Comparison of ENCODE assay signal across 27 cellular contexts in genomic region chr17:13160790-13161189, GRCh38.
"Had no signal": no experiment of that assay in that cellular context is flagged by ENCODE, and none has a peak within 500 bp of the region (broad histone marks: within the 10 kb centered on the region; RNA-seq: fewer than 3 reads in every experiment).

No MANE protein-coding gene starts in this region.

- H3K27ac ChIP-seq: stomach, suprapubic skin, testis, thoracic aorta, thyroid gland, tibial artery, tibial nerve, transverse colon, upper lobe of left lung, upper lobe of right lung, uterus, vagina had no signal

- H3K9me3 Mint-ChIP-seq: stimulated activated effector memory CD8-positive, alpha-beta T cell treated with anti-CD3 and anti-CD28 coated beads, Interleukin-12 subunit alpha, Interleukin-12 subunit beta, amount 100 ng/mL, for 72 hours; stimulated activated memory B cell treated with anti-CD40 and anti-IgM and Interleukin-4, amounts not matched to agents 10 μg/mL and 1 μg/mL and 100 μg/mL, for 72 hours; stimulated activated naive CD8-positive, alpha-beta T cell treated with anti-CD3 and anti-CD28 coated beads, Interleukin-15, amount 100 ng/mL, for 72 hours; stimulated activated naive CD8-positive, alpha-beta T cell treated with anti-CD3 and anti-CD28 coated beads, Interleukin-15, Interleukin-2, amounts not matched to agents 100 ng/mL and 50 ng/mL, for 24 hours had no signal

- H3K27ac Mint-ChIP-seq: stimulated activated effector memory CD8-positive, alpha-beta T cell treated with anti-CD3 and anti-CD28 coated beads, Interleukin-12 subunit alpha, Interleukin-12 subunit beta, amount 100 ng/mL, for 72 hours; stimulated activated memory B cell treated with anti-CD40 and anti-IgM and Interleukin-4, amounts not matched to agents 10 μg/mL and 1 μg/mL and 100 μg/mL, for 72 hours; stimulated activated naive B cell treated with anti-CD40 and anti-IgM and Interleukin-4, amounts not matched to agents 10 μg/mL and 1 μg/mL and 100 μg/mL, for 72 hours; stimulated activated naive CD8-positive, alpha-beta T cell treated with anti-CD3 and anti-CD28 coated beads, Interleukin-15, amount 100 ng/mL, for 72 hours; stimulated activated naive CD8-positive, alpha-beta T cell treated with anti-CD3 and anti-CD28 coated beads, Interleukin-15, Interleukin-2, amounts not matched to agents 100 ng/mL and 50 ng/mL, for 24 hours; type B pancreatic cell had no signal

- H3K36me3 ChIP-seq: stomach, suprapubic skin, thoracic aorta, thyroid gland, tibial artery, tibial nerve, transverse colon, upper lobe of left lung, upper lobe of right lung, uterus, vagina had no signal

- H3K4me1 Mint-ChIP-seq: stimulated activated effector memory CD8-positive, alpha-beta T cell treated with anti-CD3 and anti-CD28 coated beads, Interleukin-12 subunit alpha, Interleukin-12 subunit beta, amount 100 ng/mL, for 72 hours; stimulated activated memory B cell treated with anti-CD40 and anti-IgM and Interleukin-4, amounts not matched to agents 10 μg/mL and 1 μg/mL and 100 μg/mL, for 72 hours; stimulated activated naive B cell treated with anti-CD40 and anti-IgM and Interleukin-4, amounts not matched to agents 10 μg/mL and 1 μg/mL and 100 μg/mL, for 72 hours; stimulated activated naive CD8-positive, alpha-beta T cell treated with anti-CD3 and anti-CD28 coated beads, Interleukin-15, amount 100 ng/mL, for 72 hours had no signal

- H3K27me3 ChIP-seq: stomach, suprapubic skin, testis, thyroid gland, tibial artery, tibial nerve, transverse colon, upper lobe of left lung, upper lobe of right lung, uterus, vagina had no signal

- H3K9me3 ChIP-seq: stomach, suprapubic skin, testis, thoracic aorta, thyroid gland, tibial artery, tibial nerve, transverse colon, upper lobe of left lung, upper lobe of right lung, uterus, vagina had no signal

- DNase-seq: stimulated activated CD4-positive, alpha-beta T cell treated with anti-CD3 and anti-CD28 coated beads, Interleukin-2, amount 100 ng/mL, for 48 hours; stimulated activated CD4-positive, alpha-beta T cell treated with anti-CD3 and anti-CD28 coated beads, Interleukin-4, amount 100 ng/mL, for 1 hour; stimulated activated CD4-positive, alpha-beta T cell treated with anti-CD3 and anti-CD28 coated beads, Interleukin-4, amount 100 ng/mL, for 24 hours; stimulated activated CD4-positive, alpha-beta T cell treated with anti-CD3 and anti-CD28 coated beads, Interleukin-4, amount 100 ng/mL, for 4 hours; stimulated activated CD8-positive, alpha-beta memory T cell treated with anti-CD3 and anti-CD28 coated beads, Interleukin-4, amount 100 ng/mL, for 48 hours; stimulated activated naive B cell treated with anti-CD40 and anti-IgM and Interleukin-4, amounts not matched to agents 10 μg/mL and 1 μg/mL and 100 μg/mL, for 72 hours; stimulated activated naive CD4-positive, alpha-beta T cell; stimulated activated naive CD4-positive, alpha-beta T cell treated with Interleukin-2 at 50 U/mL for 16 hours; stimulated activated naive CD8-positive, alpha-beta T cell treated with anti-CD3 and anti-CD28 coated beads, Interleukin-15, amount 100 ng/mL, for 72 hours; stimulated activated naive CD8-positive, alpha-beta T cell treated with anti-CD3 and anti-CD28 coated beads, Interleukin-15, Interleukin-2, amounts not matched to agents 100 U/mL and 50 U/mL, for 24 hours; stomach; substantia nigra; testis; thyroid gland; tibial artery; transverse colon; upper lobe of left lung; upper lobe of right lung; uterus had no signal

- H3K4me1 ChIP-seq: stomach, suprapubic skin, testis, thyroid gland, tibial artery, tibial nerve, transverse colon, upper lobe of left lung, upper lobe of right lung, uterus, vagina had no signal

- H3K36me3 Mint-ChIP-seq: stimulated activated effector memory CD8-positive, alpha-beta T cell treated with anti-CD3 and anti-CD28 coated beads, Interleukin-12 subunit alpha, Interleukin-12 subunit beta, amount 100 ng/mL, for 72 hours; stimulated activated memory B cell treated with anti-CD40 and anti-IgM and Interleukin-4, amounts not matched to agents 10 μg/mL and 1 μg/mL and 100 μg/mL, for 72 hours; stimulated activated naive B cell treated with anti-CD40 and anti-IgM and Interleukin-4, amounts not matched to agents 10 μg/mL and 1 μg/mL and 100 μg/mL, for 72 hours had no signal

- H3K4me3 ChIP-seq: stomach, suprapubic skin, testis, thoracic aorta, thyroid gland, tibial artery, tibial nerve, transverse colon, upper lobe of left lung, upper lobe of right lung, uterus, vagina had no signal

- H3K27me3 Mint-ChIP-seq: stimulated activated memory B cell treated with anti-CD40 and anti-IgM and Interleukin-4, amounts not matched to agents 10 μg/mL and 1 μg/mL and 100 μg/mL, for 72 hours; stimulated activated naive B cell treated with anti-CD40 and anti-IgM and Interleukin-4, amounts not matched to agents 10 μg/mL and 1 μg/mL and 100 μg/mL, for 72 hours; stimulated activated naive CD8-positive, alpha-beta T cell treated with anti-CD3 and anti-CD28 coated beads, Interleukin-15, amount 100 ng/mL, for 72 hours; stimulated activated naive CD8-positive, alpha-beta T cell treated with anti-CD3 and anti-CD28 coated beads, Interleukin-15, Interleukin-2, amounts not matched to agents 100 ng/mL and 50 ng/mL, for 24 hours; type B pancreatic cell had no signal

- H3K4me3 Mint-ChIP-seq: stimulated activated effector memory CD8-positive, alpha-beta T cell treated with anti-CD3 and anti-CD28 coated beads, Interleukin-12 subunit alpha, Interleukin-12 subunit beta, amount 100 ng/mL, for 72 hours; stimulated activated memory B cell treated with anti-CD40 and anti-IgM and Interleukin-4, amounts not matched to agents 10 μg/mL and 1 μg/mL and 100 μg/mL, for 72 hours; stimulated activated naive B cell treated with anti-CD40 and anti-IgM and Interleukin-4, amounts not matched to agents 10 μg/mL and 1 μg/mL and 100 μg/mL, for 72 hours; stimulated activated naive CD8-positive, alpha-beta T cell treated with anti-CD3 and anti-CD28 coated beads, Interleukin-15, amount 100 ng/mL, for 72 hours; stimulated activated naive CD8-positive, alpha-beta T cell treated with anti-CD3 and anti-CD28 coated beads, Interleukin-15, Interleukin-2, amounts not matched to agents 100 ng/mL and 50 ng/mL, for 24 hours; type B pancreatic cell had no signal
